Comparison of ENCODE assay signal across 20 cellular contexts in genomic region chr12:131133994-131134393, GRCh38.
DNase-seq lines count a peak whose midpoint lies in the region; ATAC-seq, FAIRE-seq and TF ChIP-seq lines count a peak whose summit lies in the region.
"Had no signal": no experiment of that assay in that cellular context is flagged by ENCODE, and none has a peak within 500 bp of the region (broad histone marks: within the 10 kb centered on the region; RNA-seq: fewer than 3 reads in every experiment).

No MANE protein-coding gene starts in this region.

- no peak for TF ChIP-seq EP300 in A549 (IDR thresholded peaks at IDR 0.05)

- H3K4ac ChIP-seq in H9 (ENCODE audit: low read depth, low read length), result no peak overlapping the region
- no peak overlapping the region for H3K4ac ChIP-seq in trophoblast cell (ENCODE audit: low read depth, low read length)

- 0 out of 3 replicates have a peak overlapping the region, but pooled peaks have one; percentile 7 for H3K4me2 ChIP-seq in A549
- no peak overlapping the region for H3K4me2 ChIP-seq in H9 (ENCODE audit: insufficient read depth, insufficient read length, low read length)
- no peak overlapping the region for H3K4me2 ChIP-seq in osteoblast (ENCODE audit: insufficient read depth, low read length)
- no peak overlapping the region for H3K4me2 ChIP-seq in trophoblast cell (ENCODE audit: low read length)

- H3K4me3 Mint-ChIP-seq in H9, result no peak overlapping the region
- H3K4me3 Mint-ChIP-seq: CD14-positive monocyte; CD8-positive, alpha-beta T cell had no signal

- H2BK12ac ChIP-seq in H9 (ENCODE audit: insufficient read length, low read depth, low read length), result no peak overlapping the region
- H2BK12ac ChIP-seq in trophoblast cell (ENCODE audit: low read length), result no peak overlapping the region

- no peak overlapping the region for H3K9ac ChIP-seq in H9 (ENCODE audit: extremely low read depth, insufficient read length, low read length)
- H3K9ac ChIP-seq in trophoblast cell (ENCODE audit: low read length), result no peak overlapping the region

- no peak overlapping the region for H2BK15ac ChIP-seq in H9 (ENCODE audit: low read depth, low read length)

- no peaks in the 10 kb centered on the region for H3K79me2 ChIP-seq in H9 (ENCODE audit: insufficient read depth, low read length)
- H3K79me2 ChIP-seq in osteoblast (ENCODE audit: insufficient read depth, low read length), result no peaks in the 10 kb centered on the region
- no peaks in the 10 kb centered on the region for H3K79me2 ChIP-seq in trophoblast cell (ENCODE audit: control insufficient read depth, insufficient read depth, low read length, poor library complexity)

- peak overlapping the region in 1 of 3 experiments; percentile 86; a peak in 1 of 7 replicates for H3K27ac Mint-ChIP-seq in H9
- H3K27ac Mint-ChIP-seq: CD8-positive, alpha-beta T cell had no signal

- H4K20me1 ChIP-seq in H9 (ENCODE audit: control insufficient read depth, insufficient read depth, insufficient read length) (no peaks in the 10 kb centered on the region), osteoblast (ENCODE audit: insufficient read depth, low read length) (no peaks in the 10 kb centered on the region)

- no peaks in the 10 kb centered on the region for H3K23me2 ChIP-seq in H9 (ENCODE audit: insufficient read length, low read depth, low read length, poor library complexity, severe bottlenecking)

- no peak for TF ChIP-seq POLR2A in A549 (IDR thresholded peaks at IDR 0.05; ENCODE audit: low read length)

- peaks cover 0 to 2% of the 10 kb centered on the region in 2 experiments; a peak in 1 of 5 replicates for H3K9me3 Mint-ChIP-seq in H9
- H3K9me3 Mint-ChIP-seq: CD8-positive, alpha-beta T cell had no signal

- H3K14ac ChIP-seq in H9 (ENCODE audit: insufficient read depth, low read length), result no peak overlapping the region
- no peak overlapping the region for H3K14ac ChIP-seq in trophoblast cell (ENCODE audit: low read length)

- H3K79me1 ChIP-seq in H9 (ENCODE audit: insufficient read depth, low read depth, low read length, poor library complexity, severe bottlenecking) (no peaks in the 10 kb centered on the region), trophoblast cell (ENCODE audit: low read length) (no peaks in the 10 kb centered on the region)

- H4K12ac ChIP-seq in trophoblast cell (ENCODE audit: low read depth, low read length), result no peak overlapping the region

- CTCF ChIA-PET in A549 (lab: Yijun Ruan, JAX) (interaction anchor here (1.2 to 9.6 kb wide), 8 partner anchors 10 to 321 kb away, joined by 3 to 121 read pairs (median 7); no protein-coding TSS in a partner anchor), HEK293T (lab: Yijun Ruan, JAX) (interaction anchor here (0.8 to 4.1 kb wide), 3 partner anchors 29 to 321 kb away, joined by 3 to 38 read pairs (median 4); no protein-coding TSS in a partner anchor)

- no peak for FAIRE-seq in A549 (lab: Jason Lieb, UNC)
- FAIRE-seq: D721Med, G401.6, GM12891, H1, HepG2, HTR-8/SVneo had no signal

- no peak overlapping the region for H2BK20ac ChIP-seq in H9 (ENCODE audit: low read depth, low read length, poor library complexity, severe bottlenecking)

- H3K27me3 Mint-ChIP-seq in H9 (ENCODE audit: low read depth), result peaks cover 17% of the 10 kb centered on the region

- H3K27me3 ChIP-seq in H9 (ENCODE audit: insufficient read depth, low read length) (no peaks in the 10 kb centered on the region), osteoblast (ENCODE audit: insufficient read depth, low read length) (no peaks in the 10 kb centered on the region), trophoblast cell (ENCODE audit: insufficient read depth, low read length) (no peaks in the 10 kb centered on the region)

- no peak overlapping the region for H3T11ph ChIP-seq in H9 (ENCODE audit: low read length)

- no peak overlapping the region for H3K23ac ChIP-seq in H9 (ENCODE audit: insufficient read length, low read depth, low read length)
- no peak overlapping the region for H3K23ac ChIP-seq in trophoblast cell (ENCODE audit: low read length)

- H2BK120ac ChIP-seq in H9 (ENCODE audit: low read depth, low read length, poor library complexity, severe bottlenecking), result no peak overlapping the region
- no peak overlapping the region for H2BK120ac ChIP-seq in trophoblast cell (ENCODE audit: insufficient read depth, low read length, poor library complexity)

- no peak overlapping the region for H2AFZ ChIP-seq in H9 (ENCODE audit: low read length)
- no peak overlapping the region for H2AFZ ChIP-seq in osteoblast (ENCODE audit: low read length)
- no peak overlapping the region for H2AFZ ChIP-seq in trophoblast cell (ENCODE audit: insufficient read depth, low read length, poor library complexity)

- no peaks in the 10 kb centered on the region; a peak in 1 of 7 replicates for H3K36me3 Mint-ChIP-seq in H9 (ENCODE audit: insufficient read depth in 1 of 3, low read depth in 3 of 3)
- H3K36me3 Mint-ChIP-seq: CD8-positive, alpha-beta T cell had no signal

- H3K4me3 ChIP-seq in A549 (no peak overlapping the region), osteoblast (ENCODE audit: insufficient read depth, low read length) (no peak overlapping the region), trophoblast cell (ENCODE audit: low read depth, low read length) (no peak overlapping the region)

- H2AK5ac ChIP-seq in H9 (ENCODE audit: insufficient read length, low read length), result no peak overlapping the region
- no peak overlapping the region for H2AK5ac ChIP-seq in trophoblast cell (ENCODE audit: low read length)

- peak overlapping the region in 1 of 2 experiments; percentile 45; a peak in 2 of 6 replicates for H3K27ac ChIP-seq in A549
- H3K27ac ChIP-seq in H9 (ENCODE audit: insufficient read length, low read depth, low read length), result no peak overlapping the region
- H3K27ac ChIP-seq in osteoblast (ENCODE audit: low read depth, low read length), result no peak overlapping the region
- H3K27ac ChIP-seq in trophoblast cell (ENCODE audit: low read depth, low read length), result no peak overlapping the region

- POLR2A ChIA-PET in A549 (lab: Yijun Ruan, JAX) (no interaction called here), HEK293T (lab: Yijun Ruan, JAX) (no interaction called here)

- no peaks in the 10 kb centered on the region for H3K36me3 ChIP-seq in osteoblast (ENCODE audit: insufficient read depth, low read length)
- no peaks in the 10 kb centered on the region for H3K36me3 ChIP-seq in trophoblast cell (ENCODE audit: control insufficient read depth in 1 of 2, insufficient read depth in 2 of 2, low read length in 2 of 2)

- TF ChIP-seq CTCF in A549 (IDR thresholded peaks at IDR 0.05) (no peak), H9 (conservative IDR thresholded peaks at IDR 0.05) (no peak), osteoblast (IDR thresholded peaks at IDR 0.05; ENCODE audit: extremely low read depth, low read depth, low read length) (no peak)

- no peaks in the 10 kb centered on the region for H3K9me3 ChIP-seq in A549
- H3K9me3 ChIP-seq in H9 (ENCODE audit: control insufficient read depth, low read depth, low read length), result no peaks in the 10 kb centered on the region
- no peaks in the 10 kb centered on the region for H3K9me3 ChIP-seq in osteoblast (ENCODE audit: low read depth, low read length)
- H3K9me3 ChIP-seq in trophoblast cell (ENCODE audit: insufficient read depth, low read depth, low read length), result peaks cover 3% of the 10 kb centered on the region

- no peak for ATAC-seq in A549
- ATAC-seq in GM21360 (IDR thresholded peaks at IDR 0.05; ENCODE audit: unreplicated experiment), result no peak
- ATAC-seq: CD8-positive, alpha-beta T cell; HepG2 had no signal

- H3K4me1 ChIP-seq in A549 (peaks cover 23% of the 10 kb centered on the region), H9 (ENCODE audit: insufficient read depth, low read length) (no peaks in the 10 kb centered on the region), osteoblast (ENCODE audit: insufficient read depth, low read length) (no peaks in the 10 kb centered on the region), trophoblast cell (ENCODE audit: control insufficient read depth in 1 of 2, insufficient read depth in 2 of 2, low read length in 2 of 2) (no peaks in the 10 kb centered on the region)

- H4K5ac ChIP-seq in H9 (ENCODE audit: insufficient read length, low read depth, low read length), result no peak overlapping the region

- no peak for TF ChIP-seq RAD21 in A549 (conservative IDR thresholded peaks at IDR 0.05 in 1 of 2, IDR thresholded peaks at IDR 0.05 in 1 of 2)

- no peak for DNase-seq in A549 (ENCODE audit: low read depth in 1 of 2, low spot score in 1 of 2)
- peak; percentile 8 for DNase-seq in H9
- DNase-seq in mesenteric fat pad (ENCODE audit: low spot score), result peak; percentile 59
- peak; percentile 74 for DNase-seq in osteoblast (ENCODE audit: insufficient read length, low spot score, missing footprints)
- DNase-seq in stimulated activated CD4-positive, alpha-beta T cell treated with anti-CD3 and anti-CD28 coated beads, Interleukin-1b, Interleukin-23, amount 100 ng/mL, for 48 hours, result no peak
- no peak for DNase-seq in trophoblast cell
- no peak for DNase-seq in HEK293T (ENCODE audit: extremely low spot score)
- DNase-seq: COR-L47, DMS153, EL, HCEC 1CT had no signal

- H3K18ac ChIP-seq in H9 (ENCODE audit: insufficient read length, low read depth, low read length) (no peak overlapping the region), trophoblast cell (ENCODE audit: low read length) (no peak overlapping the region)

- H4K91ac ChIP-seq in H9 (ENCODE audit: insufficient read length, low read depth, low read length), result no peak overlapping the region
- H4K91ac ChIP-seq in trophoblast cell (ENCODE audit: low read depth, low read length), result no peak overlapping the region

- no peak overlapping the region for H2BK5ac ChIP-seq in H9 (ENCODE audit: insufficient read length, low read length)
- H2BK5ac ChIP-seq in trophoblast cell (ENCODE audit: low read depth, low read length, poor library complexity), result no peak overlapping the region

- peaks cover 0 to 7% of the 10 kb centered on the region in 2 experiments; a peak in 2 of 4 replicates for H3K4me1 Mint-ChIP-seq in H9

- 18% methylated on average over 5 of the region's 5 CpGs for WGBS in A549 (ENCODE audit: missing lambda C conversion rate)
- no CpG with 5 or more reads among the region's 5 CpGs for WGBS in H9 (ENCODE audit: extremely low coverage, insufficient read length, low lambda C conversion rate)
- WGBS in trophoblast cell (ENCODE audit: extremely low coverage, insufficient coverage, insufficient read length), result no CpG with 5 or more reads among the region's 5 CpGs

- no peak overlapping the region for H3K56ac ChIP-seq in H9 (ENCODE audit: insufficient read length, low read depth, low read length)

- H4K8ac ChIP-seq in H9 (replicated peaks; ENCODE audit: insufficient read length, low read depth, low read length), result no peak overlapping the region
- H4K8ac ChIP-seq in trophoblast cell (ENCODE audit: low read depth, low read length), result no peak overlapping the region

TF ChIP-seq in A549, 52 proteins besides CTCF, POLR2A, EP300 and RAD21 (continues in another document):
- TF ChIP-seq TP53 (CRISPR knock-in tag; IDR thresholded peaks at IDR 0.05), result no peak

TF ChIP-seq in HEK293T, 16 proteins besides CTCF, POLR2A, EP300 and RAD21 (continues in another document):
- no peak for TF ChIP-seq CTBP1 (IDR thresholded peaks at IDR 0.05; ENCODE audit: borderline replicate concordance)

Comparison
In these comparisons a context has a peak if more than half of its experiments do, and no peak if none do; other contexts are left out.
1. DNase-seq: peak in H9 (single experiment), mesenteric fat pad (single experiment) and osteoblast (single experiment); none in A549 (0 of 2), stimulated activated CD4-positive, alpha-beta T cell treated with anti-CD3 and anti-CD28 coated beads, Interleukin-1b, Interleukin-23, amount 100 ng/mL, for 48 hours (single experiment), trophoblast cell (0 of 2) and HEK293T (single experiment).